In genomic region chr11:81987829-81988472, GRCh38 we compare ENCODE assay signal across 12 cellular contexts.
DNase-seq lines count a peak whose midpoint lies in the region; ATAC-seq and TF ChIP-seq lines count a peak whose summit lies in the region.
"Had no signal": no experiment of that assay in that cellular context is flagged by ENCODE, and none has a peak within 500 bp of the region (broad histone marks: within the 10 kb centered on the region; RNA-seq: fewer than 3 reads in every experiment).

No MANE protein-coding gene starts in this region.

- H3K79me2 ChIP-seq in GM23248 (ENCODE audit: insufficient read depth): no peaks in the 10 kb centered on the region
- H3K79me2 ChIP-seq in OCI-LY7 (ENCODE audit: insufficient read depth, low read depth, low read length): no peaks in the 10 kb centered on the region

- no peaks in the 10 kb centered on the region for H3K4me1 ChIP-seq in GM23248 (ENCODE audit: insufficient read depth)
- H3K4me1 ChIP-seq in OCI-LY7 (ENCODE audit: insufficient read depth, low read length, poor library complexity, severe bottlenecking): no peaks in the 10 kb centered on the region
- no peaks in the 10 kb centered on the region for H3K4me1 ChIP-seq in vagina
- H3K4me1 ChIP-seq: colonic mucosa had no signal

- no peaks in the 10 kb centered on the region for H3K9me3 ChIP-seq in GM23248 (ENCODE audit: low read depth)
- H3K9me3 ChIP-seq in CD4-positive, alpha-beta T cell (ENCODE audit: control insufficient read depth, low read length): no peaks in the 10 kb centered on the region
- no peaks in the 10 kb centered on the region for H3K9me3 ChIP-seq in OCI-LY7 (ENCODE audit: low read length)
- no peaks in the 10 kb centered on the region for H3K9me3 ChIP-seq in vagina
- H3K9me3 ChIP-seq: colonic mucosa had no signal

- CTCF ChIA-PET in RWPE1 (lab: Yijun Ruan, JAX) (no interaction called here), OCI-LY7 (lab: Charles Lee; ENCODE audit: unreplicated experiment) (interaction anchor here (1.0 kb wide), 1 partner anchor 200 kb away, joined by 3 read pairs; no protein-coding TSS in a partner anchor)
- CTCF ChIA-PET in CD4-positive, alpha-beta T cell (lab: Charles Lee): no interaction called here

- no peaks in the 10 kb centered on the region for H3K36me3 Mint-ChIP-seq in CD4-positive, alpha-beta T cell (ENCODE audit: low read depth)

- DNase-seq in GM23248 (peak; percentile 44), RWPE1 (ENCODE audit: low spot score) (peak; percentile 2), kidney glomerular epithelial cell (lab: John Stamatoyannopoulos, UW) (peak; percentile 74), OCI-LY7 (ENCODE audit: low spot score) (no peak), vagina (ENCODE audit: extremely low spot score in 2 of 2) (no peak)
- DNase-seq in CD4-positive, alpha-beta T cell: no peak
- no peak for DNase-seq in stimulated activated naive CD4-positive, alpha-beta T cell treated with Interleukin-2 at 50 U/mL for 16 hours (lab: John Stamatoyannopoulos, UW)
- DNase-seq: CD8-positive, alpha-beta memory T cell; colonic mucosa; stimulated activated CD4-positive, alpha-beta T cell treated with anti-CD3 and anti-CD28 coated beads, Interleukin-4, amount 100 ng/mL, for 1 hour had no signal

- in situ Hi-C loops in GM23248 (cut with MboI): no loop called here

- H3K9me2 ChIP-seq in GM23248 (ENCODE audit: insufficient read depth) (no peaks in the 10 kb centered on the region), OCI-LY7 (ENCODE audit: insufficient read depth, low read length) (no peaks in the 10 kb centered on the region)

- 38 to 48% methylated on average over 3 of the region's 3 CpGs for WGBS in GM23248 (ENCODE audit: low coverage in 1 of 2, low lambda C conversion rate in 2 of 2, missing lambda C conversion rate in 2 of 2), 2 experiments

- no peaks in the 10 kb centered on the region for H3K4me1 Mint-ChIP-seq in CD4-positive, alpha-beta T cell (ENCODE audit: low read depth)
- H3K4me1 Mint-ChIP-seq: CD8-positive, alpha-beta memory T cell had no signal

- no peak overlapping the region for H3K9ac ChIP-seq in GM23248

- H3K36me3 ChIP-seq in GM23248 (ENCODE audit: low read depth) (no peaks in the 10 kb centered on the region), OCI-LY7 (ENCODE audit: insufficient read depth, low read length) (no peaks in the 10 kb centered on the region), vagina (no peaks in the 10 kb centered on the region)
- H3K36me3 ChIP-seq: colonic mucosa had no signal

- H4K20me1 ChIP-seq in GM23248 (ENCODE audit: insufficient read depth) (no peaks in the 10 kb centered on the region), OCI-LY7 (ENCODE audit: insufficient read depth, low read length) (no peaks in the 10 kb centered on the region)

- H3K4me2 ChIP-seq in GM23248 (ENCODE audit: unreplicated experiment) (no peak overlapping the region), OCI-LY7 (ENCODE audit: low read length) (no peak overlapping the region)

- POLR2A ChIA-PET in RWPE1 (lab: Yijun Ruan, JAX; ENCODE audit: low non-redundant PET): no interaction called here
- POLR2A ChIA-PET in CD4-positive, alpha-beta T cell (lab: Charles Lee): no interaction called here
- POLR2A ChIA-PET in OCI-LY7 (lab: Charles Lee): interaction anchor here (0.5 to 0.9 kb wide), 2 partner anchors 11 to 158 kb away, joined by 3 to 4 read pairs; no protein-coding TSS in a partner anchor

- intact Hi-C loops in CD4-positive, alpha-beta T cell (cut with DNase I, micrococcal nuclease): no loop called here
- intact Hi-C loops in OCI-LY7 (cut with micrococcal nuclease; ENCODE audit: unreplicated experiment) (no loop called here), vagina (cut with DNase I) (no loop called here)

- H3K9me3 Mint-ChIP-seq in CD4-positive, alpha-beta T cell: peaks cover 9% of the 10 kb centered on the region

- TF ChIP-seq CTCF in RWPE1 (conservative IDR thresholded peaks at IDR 0.05; ENCODE audit: low read depth): no peak
- TF ChIP-seq CTCF in CD4-positive, alpha-beta T cell (IDR thresholded peaks at IDR 0.05): no peak
- TF ChIP-seq CTCF in OCI-LY7 (conservative IDR thresholded peaks at IDR 0.05; ENCODE audit: low read length): no peak
- no peak for TF ChIP-seq CTCF in vagina (IDR thresholded peaks at IDR 0.05)

- H2AFZ ChIP-seq in GM23248: no peak overlapping the region
- H2AFZ ChIP-seq in OCI-LY7 (ENCODE audit: low read length): no peak overlapping the region

- peak; percentile 69 for ATAC-seq in GM18502 (IDR thresholded peaks at IDR 0.05; ENCODE audit: poor library complexity, unreplicated experiment)
- no peak for ATAC-seq in CD4-positive, alpha-beta T cell (ENCODE audit: poor library complexity)

- no peak overlapping the region for H3K4me3 Mint-ChIP-seq in CD4-positive, alpha-beta T cell
- H3K4me3 Mint-ChIP-seq: CD8-positive, alpha-beta memory T cell had no signal

- BruUV-seq in OCI-LY7 (replicated peaks; lab: Mats Ljungman, UMichigan): no TSS peak

- H3K27me3 ChIP-seq in GM23248 (replicated peaks; ENCODE audit: insufficient read depth) (no peaks in the 10 kb centered on the region), vagina (no peaks in the 10 kb centered on the region)
- no peaks in the 10 kb centered on the region for H3K27me3 ChIP-seq in CD4-positive, alpha-beta T cell (ENCODE audit: control insufficient read depth, insufficient read depth, low read length)
- H3K27me3 ChIP-seq: colonic mucosa had no signal

- H3K4me3 ChIP-seq in GM23248 (no peak overlapping the region), OCI-LY7 (ENCODE audit: low read depth, low read length, poor library complexity, severe bottlenecking) (no peak overlapping the region), vagina (no peak overlapping the region)
- H3K4me3 ChIP-seq: colonic mucosa, lung had no signal

- TF ChIP-seq POLR2A in vagina (IDR thresholded peaks at IDR 0.05): no peak

- no peak overlapping the region for H3K27ac ChIP-seq in GM23248
- no peak overlapping the region for H3K27ac ChIP-seq in RWPE1
- no peak overlapping the region for H3K27ac ChIP-seq in CD4-positive, alpha-beta T cell (ENCODE audit: low read depth, low read length)
- no peak overlapping the region for H3K27ac ChIP-seq in OCI-LY7 (ENCODE audit: low read depth, low read length, poor library complexity, severe bottlenecking)
- H3K27ac ChIP-seq in vagina: no peak overlapping the region
- H3K27ac ChIP-seq: colonic mucosa had no signal

- no peaks in the 10 kb centered on the region for H3K27me3 Mint-ChIP-seq in CD4-positive, alpha-beta T cell

- H3F3A ChIP-seq in GM23248 (ENCODE audit: insufficient read depth): no peaks in the 10 kb centered on the region

- no peak overlapping the region for H3K27ac Mint-ChIP-seq in CD4-positive, alpha-beta T cell

Comparison
In these comparisons a context has a peak if more than half of its experiments do, and no peak if none do; other contexts are left out.
1. DNase-seq: peak in GM23248 (single experiment), RWPE1 (single experiment) and kidney glomerular epithelial cell (single experiment); none in CD4-positive, alpha-beta T cell (0 of 10), OCI-LY7 (single experiment), vagina (0 of 2) and stimulated activated naive CD4-positive, alpha-beta T cell treated with Interleukin-2 at 50 U/mL for 16 hours (single experiment).